Comparison of ENCODE assay signal across 16 cellular contexts in genomic region chr3:140292154-140292553, GRCh38.
DNase-seq lines count a peak whose midpoint lies in the region; ATAC-seq and TF ChIP-seq lines count a peak whose summit lies in the region.
"Had no signal": no experiment of that assay in that cellular context is flagged by ENCODE, and none has a peak within 500 bp of the region (broad histone marks: within the 10 kb centered on the region; RNA-seq: fewer than 3 reads in every experiment).

No MANE protein-coding gene starts in this region.

- BruUV-seq in OCI-LY7 (replicated peaks; lab: Mats Ljungman, UMichigan): no TSS peak

- H3K27me3 ChIP-seq in mesendoderm (ENCODE audit: insufficient read depth, low read length, poor library complexity): no peaks in the 10 kb centered on the region
- H3K27me3 ChIP-seq: hepatocyte, neutrophil, SJSA1 had no signal

- no CpG with 5 or more reads among the region's 2 CpGs for WGBS in mesendoderm (ENCODE audit: extremely low coverage, insufficient coverage, low lambda C conversion rate)

- no peak overlapping the region for H2AK5ac ChIP-seq in mesendoderm (ENCODE audit: low read length)

- H2BK5ac ChIP-seq in mesendoderm (ENCODE audit: low read length): no peak overlapping the region

- H3K27ac Mint-ChIP-seq in activated CD4-positive, alpha-beta T cell treated with anti-CD3 and anti-CD28 coated beads for 36 hours: no peak overlapping the region

- H3K79me2 ChIP-seq in OCI-LY7 (ENCODE audit: insufficient read depth, low read depth, low read length) (no peaks in the 10 kb centered on the region), mesendoderm (ENCODE audit: control insufficient read depth, insufficient read depth, low read length) (no peaks in the 10 kb centered on the region)
- H3K79me2 ChIP-seq: hepatocyte had no signal

- TF ChIP-seq CTCF in fibroblast of the aortic adventitia (IDR thresholded peaks at IDR 0.05; ENCODE audit: insufficient read depth, low read length) (no peak), OCI-LY7 (conservative IDR thresholded peaks at IDR 0.05; ENCODE audit: low read length) (no peak)

- no peak overlapping the region for H3K9ac ChIP-seq in mesendoderm (ENCODE audit: low read length)

- H3K4ac ChIP-seq in mesendoderm (ENCODE audit: low read depth, low read length): no peak overlapping the region

- H3K9me2 ChIP-seq in OCI-LY7 (ENCODE audit: insufficient read depth, low read length): no peaks in the 10 kb centered on the region

- H3K4me3 ChIP-seq in fibroblast of the aortic adventitia (ENCODE audit: low read depth, low read length) (no peak overlapping the region), OCI-LY7 (ENCODE audit: low read depth, low read length, poor library complexity, severe bottlenecking) (no peak overlapping the region), mesendoderm (ENCODE audit: low read length) (no peak overlapping the region)
- H3K4me3 ChIP-seq: coronary artery, hepatocyte, SJSA1 had no signal

- H3K4me2 ChIP-seq in OCI-LY7 (ENCODE audit: low read length): no peak overlapping the region
- H3K4me2 ChIP-seq in mesendoderm (ENCODE audit: low read length): no peak overlapping the region
- H3K4me2 ChIP-seq: hepatocyte had no signal

- no peaks in the 10 kb centered on the region for H3K4me1 ChIP-seq in OCI-LY7 (ENCODE audit: insufficient read depth, low read length, poor library complexity, severe bottlenecking)
- H3K4me1 ChIP-seq in mesendoderm (ENCODE audit: control insufficient read depth, low read depth, low read length): no peaks in the 10 kb centered on the region
- H3K4me1 ChIP-seq: SJSA1 had no signal

- no peaks in the 10 kb centered on the region for H3K9me3 Mint-ChIP-seq in activated CD4-positive, alpha-beta T cell treated with anti-CD3 and anti-CD28 coated beads for 36 hours (ENCODE audit: low read depth)

- H3K36me3 ChIP-seq in OCI-LY7 (ENCODE audit: insufficient read depth, low read length) (no peaks in the 10 kb centered on the region), mesendoderm (ENCODE audit: control insufficient read depth, insufficient read depth, low read length) (no peaks in the 10 kb centered on the region)
- H3K36me3 ChIP-seq: neutrophil, SJSA1 had no signal

- intact Hi-C loops in sciatic nerve (cut with DNase I): no loop called here
- intact Hi-C loops in OCI-LY7 (cut with micrococcal nuclease; ENCODE audit: unreplicated experiment): no loop called here
- intact Hi-C loops in activated CD4-positive, alpha-beta T cell treated with anti-CD3 and anti-CD28 coated beads for 36 hours (cut with DNase I, micrococcal nuclease): no loop called here

- H3K23ac ChIP-seq in mesendoderm (ENCODE audit: low read length): no peak overlapping the region

- H3K56ac ChIP-seq in mesendoderm (ENCODE audit: low read length): no peak overlapping the region

- no peaks in the 10 kb centered on the region for H3K4me1 Mint-ChIP-seq in activated CD4-positive, alpha-beta T cell treated with anti-CD3 and anti-CD28 coated beads for 36 hours

- H3K27me3 Mint-ChIP-seq in activated CD4-positive, alpha-beta T cell treated with anti-CD3 and anti-CD28 coated beads for 36 hours: peaks cover 9% of the 10 kb centered on the region

- H2BK15ac ChIP-seq in mesendoderm (replicated peaks; ENCODE audit: low read depth): no peak overlapping the region

- no peak overlapping the region for H3K4me3 Mint-ChIP-seq in activated CD4-positive, alpha-beta T cell treated with anti-CD3 and anti-CD28 coated beads for 36 hours

- no peak overlapping the region for H2AFZ ChIP-seq in OCI-LY7 (ENCODE audit: low read length)
- H2AFZ ChIP-seq: hepatocyte had no signal

- no peaks in the 10 kb centered on the region for H4K20me1 ChIP-seq in OCI-LY7 (ENCODE audit: insufficient read depth, low read length)

- H4K8ac ChIP-seq in mesendoderm (ENCODE audit: low read depth, low read length): no peak overlapping the region

- no peaks in the 10 kb centered on the region for H3K36me3 Mint-ChIP-seq in activated CD4-positive, alpha-beta T cell treated with anti-CD3 and anti-CD28 coated beads for 36 hours (ENCODE audit: low read depth)

- POLR2A ChIA-PET in OCI-LY7 (lab: Charles Lee): interaction anchor here (0.9 kb wide), 1 partner anchor 15 kb away, joined by 3 read pairs; no protein-coding TSS in a partner anchor
- POLR2A ChIA-PET in activated CD4-positive, alpha-beta T cell treated with anti-CD3 and anti-CD28 coated beads for 36 hours (lab: Charles Lee): no interaction called here

- H3K79me1 ChIP-seq in mesendoderm (ENCODE audit: low read length): no peaks in the 10 kb centered on the region

- no peak overlapping the region for H3K27ac ChIP-seq in OCI-LY7 (ENCODE audit: low read depth, low read length, poor library complexity, severe bottlenecking)
- no peak overlapping the region for H3K27ac ChIP-seq in mesendoderm (ENCODE audit: low read depth, low read length)
- H3K27ac ChIP-seq: hepatocyte, neutrophil, SJSA1 had no signal

- no peak overlapping the region for H3K18ac ChIP-seq in mesendoderm (ENCODE audit: low read length)

- H2BK120ac ChIP-seq in mesendoderm (ENCODE audit: low read depth, low read length): no peak overlapping the region

- H3K9me3 ChIP-seq in OCI-LY7 (ENCODE audit: low read length): no peaks in the 10 kb centered on the region
- H3K9me3 ChIP-seq: neutrophil, SJSA1 had no signal

- H4K5ac ChIP-seq in mesendoderm (ENCODE audit: low read length): no peak overlapping the region

- CTCF ChIA-PET in OCI-LY7 (lab: Charles Lee; ENCODE audit: unreplicated experiment): no interaction called here
- CTCF ChIA-PET in activated CD4-positive, alpha-beta T cell treated with anti-CD3 and anti-CD28 coated beads for 36 hours (lab: Charles Lee): no interaction called here

- peak; percentile 51 for ATAC-seq in sciatic nerve
- ATAC-seq in activated CD4-positive, alpha-beta T cell treated with anti-CD3 and anti-CD28 coated beads for 36 hours: no peak
- no peak for ATAC-seq in HG03280 (IDR thresholded peaks at IDR 0.05; ENCODE audit: unreplicated experiment)

- DNase-seq in GM04503 (ENCODE audit: low read depth) (peak; percentile 12), amniotic epithelial cell (ENCODE audit: low read depth) (peak; percentile 3), fibroblast of the aortic adventitia (ENCODE audit: low read depth) (peak; percentile 11), sciatic nerve (ENCODE audit: low spot score) (no peak), OCI-LY7 (ENCODE audit: low spot score) (no peak), mesendoderm (no peak)
- no peak for DNase-seq in activated CD4-positive, alpha-beta T cell treated with anti-CD3 and anti-CD28 coated beads for 36 hours
- DNase-seq: activated CD4-positive, CD25-positive, alpha-beta regulatory T cell treated with anti-CD3 and anti-CD28 coated beads, Interleukin-2, amount 50 U/mL, for 72 hours; activated effector memory CD4-positive, alpha-beta T cell treated with anti-CD3 and anti-CD28 coated beads, Interleukin-2, amount 50 U/mL, for 16 hours; NCI-H2081; NCI-H510A treated with DMSO at 0.1 percent for 48 hours had no signal

Comparison
In these comparisons a context has a peak if more than half of its experiments do, and no peak if none do; other contexts are left out.
1. DNase-seq: peak in GM04503 (single experiment), amniotic epithelial cell (single experiment) and fibroblast of the aortic adventitia (single experiment); none in sciatic nerve (single experiment), OCI-LY7 (single experiment), activated CD4-positive, alpha-beta T cell treated with anti-CD3 and anti-CD28 coated beads for 36 hours (single experiment) and mesendoderm (single experiment).